7 cellular contexts compared by ENCODE assay signal in genomic region chr12:82620917-82621316, GRCh38.
"Had no signal": no experiment of that assay in that cellular context is flagged by ENCODE, and none has a peak within 500 bp of the region (broad histone marks: within the 10 kb centered on the region; RNA-seq: fewer than 3 reads in every experiment).

No MANE protein-coding gene starts in this region.

- H3K4me3 ChIP-seq: GM12878 had no signal

- ATAC-seq: GM12878 had no signal

- DNase-seq: GDM1, GF-D8 had no signal

- FAIRE-seq: G401.6, GM12878, GM12891, GM12892, GM18507 had no signal
